Comparison of ENCODE assay signal across 10 cellular contexts in genomic region chr1:16709659-16710087, GRCh38. TPM values are rescaled to one million over a fixed set of nuclear protein-coding genes. Genes with fewer than 3 reads are reported as not detected.
DNase-seq lines count a peak whose midpoint lies in the region; ATAC-seq, FAIRE-seq and TF ChIP-seq lines count a peak whose summit lies in the region.
"Not testable (repeated sequence)": the region's sequence is repeated elsewhere in the genome, so short reads cannot be mapped to it uniquely, and the experiment has no call there.
"Had no signal": no experiment of that assay in that cellular context is flagged by ENCODE, and none has a peak within 500 bp of the region (broad histone marks: within the 10 kb centered on the region; RNA-seq: fewer than 3 reads in every experiment).

No MANE protein-coding gene starts in this region.

- H3K27ac Mint-ChIP-seq in activated CD8-positive, alpha-beta memory T cell treated with anti-CD3 and anti-CD28 coated beads, Interleukin-2, amount 10 ng/mL, durations not matched to agents 7 days and 5 days; immature natural killer cell: not testable (repeated sequence)

- TF ChIP-seq POLR2A in A549 (IDR thresholded peaks at IDR 0.05; ENCODE audit: low read length), result not testable (repeated sequence)

- FAIRE-seq in A549 (lab: Jason Lieb, UNC), result not testable (repeated sequence)

- H3K4me3 ChIP-seq in A549; coronary artery; retinal pigment epithelial cell (ENCODE audit: low read length): not testable (repeated sequence)

- TF ChIP-seq RAD21 in A549 (conservative IDR thresholded peaks at IDR 0.05 in 1 of 2, IDR thresholded peaks at IDR 0.05 in 1 of 2), result not testable (repeated sequence)

- DNase-seq in A549 (ENCODE audit: low read depth in 1 of 2, low spot score in 1 of 2); activated CD8-positive, alpha-beta memory T cell treated with anti-CD3 and anti-CD28 coated beads, Interleukin-2, amount 10 ng/mL, durations not matched to agents 7 days and 5 days; retinal pigment epithelial cell (ENCODE audit: low read depth): not testable (repeated sequence)
- DNase-seq in RKO (ENCODE audit: low spot score) (peak; percentile 3), coronary artery (ENCODE audit: low spot score) (peak; percentile 49), immature natural killer cell (peak in 2 of 3 donors; percentile 16 to 56)

- POLR2A ChIA-PET in A549 (lab: Yijun Ruan, JAX), result not testable (repeated sequence)

- H3K4me1 ChIP-seq in A549, result not testable (repeated sequence)

- peak; percentile 61 to 80 for ATAC-seq in A549
- peak; percentile 42 for ATAC-seq in GM18873 (IDR thresholded peaks at IDR 0.05; ENCODE audit: low FRiP score, unreplicated experiment)
- peak; percentile 50 for ATAC-seq in HG03378 (IDR thresholded peaks at IDR 0.05; ENCODE audit: unreplicated experiment)
- peak; percentile 78 for ATAC-seq in activated CD8-positive, alpha-beta memory T cell treated with anti-CD3 and anti-CD28 coated beads, Interleukin-2, amount 10 ng/mL, durations not matched to agents 7 days and 5 days

- WGBS in A549 (ENCODE audit: missing lambda C conversion rate), result no CpG with 5 or more reads among the region's 3 CpGs

- not testable (repeated sequence) for TF ChIP-seq EP300 in A549 (IDR thresholded peaks at IDR 0.05)

- not testable (repeated sequence) for H3K9me3 Mint-ChIP-seq in activated CD8-positive, alpha-beta memory T cell treated with anti-CD3 and anti-CD28 coated beads, Interleukin-2, amount 10 ng/mL, durations not matched to agents 7 days and 5 days (ENCODE audit: low read depth); immature natural killer cell

- CTCF ChIA-PET in A549 (lab: Yijun Ruan, JAX), result interaction anchor here (0.8 to 3.6 kb wide), 7 partner anchors 8 to 85 kb away, joined by 3 to 54 read pairs (median 4); no protein-coding TSS in a partner anchor
- CTCF ChIA-PET in activated CD8-positive, alpha-beta memory T cell treated with anti-CD3 and anti-CD28 coated beads, Interleukin-2, amount 10 ng/mL, durations not matched to agents 7 days and 5 days (lab: Charles Lee), result interaction anchor here (0.7 to 5.3 kb wide), 15 partner anchors 7 to 194 kb away, joined by 3 to 45 read pairs (median 5); no protein-coding TSS in a partner anchor

- not testable (repeated sequence) for TF ChIP-seq CTCF in A549 (IDR thresholded peaks at IDR 0.05); coronary artery (IDR thresholded peaks at IDR 0.05)
- TF ChIP-seq CTCF in retinal pigment epithelial cell (conservative IDR thresholded peaks at IDR 0.05; ENCODE audit: low read depth, low read length), result peak; percentile 44

- H3K4me3 Mint-ChIP-seq in activated CD8-positive, alpha-beta memory T cell treated with anti-CD3 and anti-CD28 coated beads, Interleukin-2, amount 10 ng/mL, durations not matched to agents 7 days and 5 days, result not testable (repeated sequence)
- H3K4me3 Mint-ChIP-seq in immature natural killer cell, result peak overlapping the region in 2 of 5 donors; percentile 21 to 29

- not testable (repeated sequence) for H3K27ac ChIP-seq in A549, coronary artery

- not testable (repeated sequence) for H3K9me3 ChIP-seq in A549

- not testable (repeated sequence) for H3K4me2 ChIP-seq in A549

- H3K36me3 Mint-ChIP-seq in activated CD8-positive, alpha-beta memory T cell treated with anti-CD3 and anti-CD28 coated beads, Interleukin-2, amount 10 ng/mL, durations not matched to agents 7 days and 5 days; immature natural killer cell: not testable (repeated sequence)

- not testable (repeated sequence) for H3K27me3 Mint-ChIP-seq in activated CD8-positive, alpha-beta memory T cell treated with anti-CD3 and anti-CD28 coated beads, Interleukin-2, amount 10 ng/mL, durations not matched to agents 7 days and 5 days; immature natural killer cell (ENCODE audit: low read depth in 3 of 3)

- H3K4me1 Mint-ChIP-seq in activated CD8-positive, alpha-beta memory T cell treated with anti-CD3 and anti-CD28 coated beads, Interleukin-2, amount 10 ng/mL, durations not matched to agents 7 days and 5 days; immature natural killer cell: not testable (repeated sequence)

RNA-seq across cellular contexts. Expression of gene RNU1-4, which starts 30.6 kb away (rescaled TPM):
- polyA plus RNA-seq in A549 (2011; rRNA removed), result 56.2 TPM in 1 of 2 replicates, not detected in the other
- not detected in 2 replicates for polyA plus RNA-seq in A549 (2012; cell fraction: cytosol; rRNA removed)
- polyA plus RNA-seq in A549 (2012; cell fraction: nucleus; rRNA removed), result not detected in 2 replicates
- 6.5 to 8.5 TPM (median 6.6 TPM) in 3 replicates for polyA plus RNA-seq in A549 (2017; fragmentation: RNase III; extraction: RNeasy Plus Mini Kit Qiagen cat#74134 plus additional on column Dnase treatment)
- polyA minus RNA-seq in A549 (2011; rRNA and poly(A)+ RNA removed), result 38,453 and 40,699 TPM in 2 replicates
- 1,000 to 10,000 TPM in 1 of 2 experiments, 100 to 1,000 TPM in 1; 922 to 3,744 TPM for total RNA-seq in activated CD8-positive, alpha-beta memory T cell treated with anti-CD3 and anti-CD28 coated beads, Interleukin-2, amount 10 ng/mL, durations not matched to agents 7 days and 5 days
- 10 to 100 TPM in 1 of 3 donors, not detected in 2; 28.1 TPM for polyA plus RNA-seq in immature natural killer cell
- total RNA-seq: M059J had no signal
- polyA plus RNA-seq: ovary had no signal

RNA-seq across cellular contexts. Expression of gene RNU1-3, which starts 42.9 kb away (rescaled TPM):
- polyA plus RNA-seq in A549 (2011; rRNA removed), result 56.2 TPM in 1 of 2 replicates, not detected in the other
- polyA plus RNA-seq in A549 (2012; cell fraction: cytosol; rRNA removed), result not detected in 2 replicates
- polyA plus RNA-seq in A549 (2012; cell fraction: nucleus; rRNA removed), result not detected in 2 replicates
- 6.5 to 8.5 TPM (median 6.6 TPM) in 3 replicates for polyA plus RNA-seq in A549 (2017; fragmentation: RNase III; extraction: RNeasy Plus Mini Kit Qiagen cat#74134 plus additional on column Dnase treatment)
- polyA minus RNA-seq in A549 (2011; rRNA and poly(A)+ RNA removed), result 38,453 and 40,699 TPM in 2 replicates
- total RNA-seq in activated CD8-positive, alpha-beta memory T cell treated with anti-CD3 and anti-CD28 coated beads, Interleukin-2, amount 10 ng/mL, durations not matched to agents 7 days and 5 days, result 1,000 to 10,000 TPM in 1 of 2 experiments, 100 to 1,000 TPM in 1; 922 to 3,744 TPM
- 10 to 100 TPM in 1 of 3 donors, not detected in 2; 28.1 TPM for polyA plus RNA-seq in immature natural killer cell
- total RNA-seq: M059J had no signal
- polyA plus RNA-seq: ovary had no signal
